ENCODE assay signal across 29 cellular contexts in genomic region chr17:10870651-10871050, GRCh38. TPM values are rescaled to one million over a fixed set of nuclear protein-coding genes. Genes with fewer than 3 reads are reported as not detected.
"Had no signal": no experiment of that assay in that cellular context is flagged by ENCODE, and none has a peak within 500 bp of the region (broad histone marks: within the 10 kb centered on the region; RNA-seq: fewer than 3 reads in every experiment).

No MANE protein-coding gene starts in this region.

- H3K4me1 Mint-ChIP-seq: mesothelial cell of epicardium; stimulated activated memory B cell treated with anti-CD40 and anti-IgM and Interleukin-4, amounts not matched to agents 10 μg/mL and 1 μg/mL and 100 μg/mL, for 72 hours; stimulated activated naive CD8-positive, alpha-beta T cell treated with anti-CD3 and anti-CD28 coated beads, Interleukin-15, amount 100 ng/mL, for 72 hours had no signal

- H3K4me3 ChIP-seq: left ventricle myocardium inferior, lung, mucosa of descending colon, ovary, right atrium auricular region, right lobe of liver, smooth muscle cell, transverse colon, upper lobe of right lung had no signal

- H3K27me3 ChIP-seq: ovary, right lobe of liver, transverse colon, upper lobe of right lung had no signal

- H3K9me3 ChIP-seq: mucosa of descending colon, ovary, right lobe of liver, transverse colon, upper lobe of right lung had no signal

- H3K4me3 Mint-ChIP-seq: mesothelial cell of epicardium; naive thymus-derived CD4-positive, alpha-beta T cell; natural killer cell treated with Interleukin-12 subunit alpha and Interleukin-12 subunit beta and Interleukin-15 and Interleukin-18, amount 100 ng/mL, for 72 hours; stimulated activated memory B cell treated with anti-CD40 and anti-IgM and Interleukin-4, amounts not matched to agents 10 μg/mL and 1 μg/mL and 100 μg/mL, for 72 hours; stimulated activated naive CD8-positive, alpha-beta T cell treated with anti-CD3 and anti-CD28 coated beads, Interleukin-15, amount 100 ng/mL, for 72 hours had no signal

- ATAC-seq: mucosa of descending colon; naive thymus-derived CD4-positive, alpha-beta T cell; natural killer cell treated with Interleukin-12 subunit alpha and Interleukin-12 subunit beta and Interleukin-15 and Interleukin-18, amount 100 ng/mL, for 72 hours; right lobe of liver; stimulated activated memory B cell treated with anti-CD40 and anti-IgM and Interleukin-4, amounts not matched to agents 10 μg/mL and 1 μg/mL and 100 μg/mL, for 72 hours; stimulated activated naive CD8-positive, alpha-beta T cell treated with anti-CD3 and anti-CD28 coated beads, Interleukin-15, amount 100 ng/mL, for 72 hours; upper lobe of right lung had no signal

- H3K36me3 Mint-ChIP-seq: mesothelial cell of epicardium; natural killer cell treated with Interleukin-12 subunit alpha and Interleukin-12 subunit beta and Interleukin-15 and Interleukin-18, amount 100 ng/mL, for 72 hours; stimulated activated memory B cell treated with anti-CD40 and anti-IgM and Interleukin-4, amounts not matched to agents 10 μg/mL and 1 μg/mL and 100 μg/mL, for 72 hours had no signal

- H3K27ac Mint-ChIP-seq: mesothelial cell of epicardium; naive thymus-derived CD4-positive, alpha-beta T cell; natural killer cell treated with Interleukin-12 subunit alpha and Interleukin-12 subunit beta and Interleukin-15 and Interleukin-18, amount 100 ng/mL, for 72 hours; progenitor cell of endocrine pancreas; stimulated activated memory B cell treated with anti-CD40 and anti-IgM and Interleukin-4, amounts not matched to agents 10 μg/mL and 1 μg/mL and 100 μg/mL, for 72 hours; stimulated activated naive CD8-positive, alpha-beta T cell treated with anti-CD3 and anti-CD28 coated beads, Interleukin-15, amount 100 ng/mL, for 72 hours had no signal

- H3K27ac ChIP-seq: left ventricle myocardium inferior, ovary, right atrium auricular region, right lobe of liver, transverse colon, upper lobe of right lung had no signal

- DNase-seq: islet precursor cell; left ventricle myocardium inferior; mesendoderm; mucosa of descending colon; naive thymus-derived CD4-positive, alpha-beta T cell; ovary; right lobe of liver; stimulated activated CD4-positive, alpha-beta T cell treated with anti-CD3 and anti-CD28 coated beads, Interleukin-1b, Interleukin-23, amount 100 ng/mL, for 48 hours; stimulated activated CD4-positive, alpha-beta T cell treated with anti-CD3 and anti-CD28 coated beads, Interleukin-2, amount 100 ng/mL, for 48 hours; stimulated activated CD4-positive, alpha-beta T cell treated with anti-CD3 and anti-CD28 coated beads, Interleukin-4, amount 100 ng/mL, for 4 hours; stimulated activated CD8-positive, alpha-beta memory T cell treated with anti-CD3 and anti-CD28 coated beads, Interleukin-4, amount 100 ng/mL, for 48 hours; stimulated activated naive CD4-positive, alpha-beta T cell treated with Interleukin-2 at 50 U/mL for 16 hours; stimulated activated naive CD8-positive, alpha-beta T cell treated with anti-CD3 and anti-CD28 coated beads, Interleukin-15, amount 100 ng/mL, for 72 hours; substantia nigra; transverse colon; upper lobe of right lung had no signal

- H3K4me2 ChIP-seq: smooth muscle cell had no signal

- H3K36me3 ChIP-seq: left ventricle myocardium inferior, ovary, right atrium auricular region, right lobe of liver, transverse colon, upper lobe of right lung had no signal

- H3K4me1 ChIP-seq: left ventricle myocardium inferior, right atrium auricular region, right lobe of liver, transverse colon, upper lobe of right lung had no signal

RNA-seq across cellular contexts. Expression of gene PIRT, which starts 32.8 kb away (rescaled TPM):
- total RNA-seq: kidney epithelial cell; left ventricle myocardium inferior; mesothelial cell of epicardium; myocyte; naive thymus-derived CD4-positive, alpha-beta T cell; natural killer cell treated with Interleukin-12 subunit alpha and Interleukin-12 subunit beta and Interleukin-15 and Interleukin-18, amount 100 ng/mL, for 72 hours; ovary; progenitor cell of endocrine pancreas; pulmonary artery endothelial cell; renal cortical epithelial cell; right atrium auricular region; right lobe of liver; skeletal muscle tissue; smooth muscle cell; upper lobe of right lung had no signal
- polyA plus RNA-seq: lung; naive thymus-derived CD4-positive, alpha-beta T cell; neural cell; ovary; smooth muscle cell had no signal
